29 cellular contexts compared by ENCODE assay signal in genomic region chrX:3584415-3584996, GRCh38.
"Had no signal": no experiment of that assay in that cellular context is flagged by ENCODE, and none has a peak within 500 bp of the region (broad histone marks: within the 10 kb centered on the region; RNA-seq: fewer than 3 reads in every experiment).

No MANE protein-coding gene starts in this region.

- H3K27ac Mint-ChIP-seq: activated CD4-positive, alpha-beta T cell treated with anti-CD3 and anti-CD28 coated beads for 36 hours; activated naive CD4-positive, alpha-beta T cell treated with anti-CD3 and anti-CD28 coated beads for 36 hours; activated naive CD8-positive, alpha-beta T cell treated with anti-CD3 and anti-CD28 coated beads, Interleukin-2, amount 50 U/mL, for 24 hours; immature natural killer cell; mesothelial cell of epicardium; naive B cell; nephron progenitor cell; progenitor cell of endocrine pancreas; T-cell; type B pancreatic cell had no signal

- H3K36me3 ChIP-seq: gastroesophageal sphincter, neutrophil, ovary, right lobe of liver, thoracic aorta, uterus had no signal

- DNase-seq: activated CD4-positive, alpha-beta T cell treated with anti-CD3 and anti-CD28 coated beads for 36 hours; activated CD4-positive, alpha-beta T cell treated with anti-CD3 and anti-CD28 coated beads, Interleukin-2, amount 50 U/mL, for 48 hours; activated CD4-positive, CD25-positive, alpha-beta regulatory T cell; activated effector memory CD4-positive, alpha-beta T cell treated with Interleukin-2 at 50 U/mL for 16 hours; activated naive CD4-positive, alpha-beta T cell treated with anti-CD3 and anti-CD28 coated beads for 36 hours; activated naive CD8-positive, alpha-beta T cell treated with anti-CD3 and anti-CD28 coated beads, Interleukin-2, amount 50 U/mL, for 24 hours; amygdala; caudate nucleus; cortex of kidney; head of caudate nucleus; hippocampal formation; immature natural killer cell; kidney; left colon; mammary epithelial cell; naive B cell; nephron progenitor cell; ovary; right lobe of liver; stimulated activated CD4-positive, alpha-beta T cell treated with anti-CD3 and anti-CD28 coated beads, Interleukin-2, amount 100 ng/mL, for 48 hours; stimulated activated naive CD4-positive, alpha-beta T cell treated with Interleukin-2 at 50 U/mL for 16 hours; uterus had no signal

- H3K9me3 ChIP-seq: gastroesophageal sphincter, neutrophil, ovary, right lobe of liver, thoracic aorta, uterus had no signal

- H3K4me3 ChIP-seq: gastroesophageal sphincter, ovary, right lobe of liver, thoracic aorta, uterus had no signal

- H3K4me3 Mint-ChIP-seq: activated CD4-positive, alpha-beta T cell treated with anti-CD3 and anti-CD28 coated beads for 36 hours; activated naive CD4-positive, alpha-beta T cell treated with anti-CD3 and anti-CD28 coated beads for 36 hours; activated naive CD8-positive, alpha-beta T cell treated with anti-CD3 and anti-CD28 coated beads, Interleukin-2, amount 50 U/mL, for 24 hours; immature natural killer cell; mesothelial cell of epicardium; naive B cell; nephron progenitor cell; type B pancreatic cell had no signal

- H3K4me1 Mint-ChIP-seq: mesothelial cell of epicardium, nephron progenitor cell had no signal

- H3K4me1 ChIP-seq: gastroesophageal sphincter, right lobe of liver, uterus had no signal

- H3K27me3 Mint-ChIP-seq: activated CD4-positive, alpha-beta T cell treated with anti-CD3 and anti-CD28 coated beads for 36 hours; activated naive CD8-positive, alpha-beta T cell treated with anti-CD3 and anti-CD28 coated beads, Interleukin-2, amount 50 U/mL, for 24 hours; naive B cell; progenitor cell of endocrine pancreas had no signal

- H3K9me3 Mint-ChIP-seq: activated naive CD4-positive, alpha-beta T cell treated with anti-CD3 and anti-CD28 coated beads for 36 hours; activated naive CD8-positive, alpha-beta T cell treated with anti-CD3 and anti-CD28 coated beads, Interleukin-2, amount 50 U/mL, for 24 hours; immature natural killer cell; mesothelial cell of epicardium; T-cell had no signal

- ATAC-seq: activated CD4-positive, alpha-beta T cell treated with anti-CD3 and anti-CD28 coated beads for 36 hours; activated naive CD8-positive, alpha-beta T cell treated with anti-CD3 and anti-CD28 coated beads, Interleukin-2, amount 50 U/mL, for 24 hours; gastroesophageal sphincter; left colon; right lobe of liver had no signal

- H3K27ac ChIP-seq: gastroesophageal sphincter, neutrophil, ovary, right lobe of liver, thoracic aorta, uterus had no signal

- H3K36me3 Mint-ChIP-seq: mesothelial cell of epicardium, T-cell, type B pancreatic cell had no signal
